In genomic region chr17:17800504-17801021, GRCh38 we compare ENCODE assay signal across 16 cellular contexts.
"Had no signal": no experiment of that assay in that cellular context is flagged by ENCODE, and none has a peak within 500 bp of the region (broad histone marks: within the 10 kb centered on the region; RNA-seq: fewer than 3 reads in every experiment).

No MANE protein-coding gene starts in this region.

- H3K36me3 ChIP-seq: uterus had no signal

- DNase-seq: activated CD4-positive, alpha-beta T cell treated with anti-CD3 and anti-CD28 coated beads for 4 hours; activated CD8-positive, alpha-beta memory T cell treated with anti-CD3 and anti-CD28 coated beads, Interleukin-2, amount 50 U/mL, for 4 hours; activated CD8-positive, alpha-beta T cell treated with anti-CD3 and anti-CD28 coated beads for 36 hours; activated naive CD4-positive, alpha-beta T cell treated with Interleukin-2 at 50 U/mL for 16 hours; central memory CD4-positive, alpha-beta T cell; stimulated activated CD4-positive, alpha-beta T cell treated with anti-CD3 and anti-CD28 coated beads, Interleukin-4, amount 100 ng/mL, for 1 hour; stimulated activated CD8-positive, alpha-beta memory T cell treated with anti-CD3 and anti-CD28 coated beads, Interleukin-4, amount 100 ng/mL, for 48 hours; T-cell; uterus had no signal

- H3K27ac ChIP-seq: esophagus muscularis mucosa, prostate gland, thoracic aorta, uterus, VCaP had no signal

- H3K9me3 ChIP-seq: esophagus muscularis mucosa, prostate gland, thoracic aorta, uterus had no signal

- H3K4me3 Mint-ChIP-seq: activated CD8-positive, alpha-beta T cell treated with anti-CD3 and anti-CD28 coated beads for 36 hours; activated T-helper 1 cell treated with anti-CD3 and anti-CD28 coated beads, Interleukin-12 subunit alpha, Interleukin-12 subunit beta, Interleukin-2, Interleukin-4 antibody, amounts not matched to agents 30 ng/mL and 10 ng/mL and 1 ng/mL, durations not matched to agents 14 hours and 24 hours and 36 hours; natural killer cell treated with Interleukin-12 subunit alpha and Interleukin-12 subunit beta and Interleukin-15 and Interleukin-18, amount 100 ng/mL, for 72 hours; stimulated activated naive CD8-positive, alpha-beta T cell treated with anti-CD3 and anti-CD28 coated beads, Interleukin-15, Interleukin-2, amounts not matched to agents 100 ng/mL and 50 ng/mL, for 24 hours; T-cell had no signal

- H3K36me3 Mint-ChIP-seq: natural killer cell treated with Interleukin-12 subunit alpha and Interleukin-12 subunit beta and Interleukin-15 and Interleukin-18, amount 100 ng/mL, for 72 hours had no signal

- H3K4me3 ChIP-seq: esophagus muscularis mucosa, prostate gland, thoracic aorta, uterus had no signal

- H3K9me3 Mint-ChIP-seq: activated CD8-positive, alpha-beta T cell treated with anti-CD3 and anti-CD28 coated beads for 36 hours; activated T-helper 1 cell treated with anti-CD3 and anti-CD28 coated beads, Interleukin-12 subunit alpha, Interleukin-12 subunit beta, Interleukin-2, Interleukin-4 antibody, amounts not matched to agents 30 ng/mL and 10 ng/mL and 1 ng/mL, durations not matched to agents 14 hours and 24 hours and 36 hours; natural killer cell treated with Interleukin-12 subunit alpha and Interleukin-12 subunit beta and Interleukin-15 and Interleukin-18, amount 100 ng/mL, for 72 hours; stimulated activated naive CD8-positive, alpha-beta T cell treated with anti-CD3 and anti-CD28 coated beads, Interleukin-15, Interleukin-2, amounts not matched to agents 100 ng/mL and 50 ng/mL, for 24 hours; T-cell had no signal

- H3K27ac Mint-ChIP-seq: activated CD8-positive, alpha-beta T cell treated with anti-CD3 and anti-CD28 coated beads for 36 hours; activated T-helper 1 cell treated with anti-CD3 and anti-CD28 coated beads, Interleukin-12 subunit alpha, Interleukin-12 subunit beta, Interleukin-2, Interleukin-4 antibody, amounts not matched to agents 30 ng/mL and 10 ng/mL and 1 ng/mL, durations not matched to agents 14 hours and 24 hours and 36 hours; natural killer cell treated with Interleukin-12 subunit alpha and Interleukin-12 subunit beta and Interleukin-15 and Interleukin-18, amount 100 ng/mL, for 72 hours; stimulated activated naive CD8-positive, alpha-beta T cell treated with anti-CD3 and anti-CD28 coated beads, Interleukin-15, Interleukin-2, amounts not matched to agents 100 ng/mL and 50 ng/mL, for 24 hours; T-cell had no signal

- H3K27me3 ChIP-seq: esophagus muscularis mucosa, uterus had no signal

- H3K4me1 ChIP-seq: prostate gland, uterus had no signal

- ATAC-seq: activated CD8-positive, alpha-beta T cell treated with anti-CD3 and anti-CD28 coated beads for 36 hours; natural killer cell treated with Interleukin-12 subunit alpha and Interleukin-12 subunit beta and Interleukin-15 and Interleukin-18, amount 100 ng/mL, for 72 hours; T-cell had no signal

- H3K27me3 Mint-ChIP-seq: activated CD8-positive, alpha-beta T cell treated with anti-CD3 and anti-CD28 coated beads for 36 hours; natural killer cell treated with Interleukin-12 subunit alpha and Interleukin-12 subunit beta and Interleukin-15 and Interleukin-18, amount 100 ng/mL, for 72 hours; stimulated activated naive CD8-positive, alpha-beta T cell treated with anti-CD3 and anti-CD28 coated beads, Interleukin-15, Interleukin-2, amounts not matched to agents 100 ng/mL and 50 ng/mL, for 24 hours; T-cell had no signal
